Comparison of ENCODE assay signal across 1 cellular context in genomic region chr19:38899447-38900219, GRCh38.
TF ChIP-seq lines count a peak whose summit lies in the region.

A gene with protein sequence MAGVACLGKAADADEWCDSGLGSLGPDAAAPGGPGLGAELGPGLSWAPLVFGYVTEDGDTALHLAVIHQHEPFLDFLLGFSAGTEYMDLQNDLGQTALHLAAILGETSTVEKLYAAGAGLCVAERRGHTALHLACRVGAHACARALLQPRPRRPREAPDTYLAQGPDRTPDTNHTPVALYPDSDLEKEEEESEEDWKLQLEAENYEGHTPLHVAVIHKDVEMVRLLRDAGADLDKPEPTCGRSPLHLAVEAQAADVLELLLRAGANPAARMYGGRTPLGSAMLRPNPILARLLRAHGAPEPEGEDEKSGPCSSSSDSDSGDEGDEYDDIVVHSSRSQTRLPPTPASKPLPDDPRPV (plus strand): TSS chr19:38899969. CDS start chr19:38900033, 64 bp downstream.
SIRT2 (minus strand) TSS chr19:38899618; CDS start chr19:38899521, 97 bp downstream.

TF ChIP-seq in HEK293, 187 proteins besides CTCF, POLR2A, EP300 and RAD21 (continued from another document and continues in another):
- TF ChIP-seq, protein P1, sequence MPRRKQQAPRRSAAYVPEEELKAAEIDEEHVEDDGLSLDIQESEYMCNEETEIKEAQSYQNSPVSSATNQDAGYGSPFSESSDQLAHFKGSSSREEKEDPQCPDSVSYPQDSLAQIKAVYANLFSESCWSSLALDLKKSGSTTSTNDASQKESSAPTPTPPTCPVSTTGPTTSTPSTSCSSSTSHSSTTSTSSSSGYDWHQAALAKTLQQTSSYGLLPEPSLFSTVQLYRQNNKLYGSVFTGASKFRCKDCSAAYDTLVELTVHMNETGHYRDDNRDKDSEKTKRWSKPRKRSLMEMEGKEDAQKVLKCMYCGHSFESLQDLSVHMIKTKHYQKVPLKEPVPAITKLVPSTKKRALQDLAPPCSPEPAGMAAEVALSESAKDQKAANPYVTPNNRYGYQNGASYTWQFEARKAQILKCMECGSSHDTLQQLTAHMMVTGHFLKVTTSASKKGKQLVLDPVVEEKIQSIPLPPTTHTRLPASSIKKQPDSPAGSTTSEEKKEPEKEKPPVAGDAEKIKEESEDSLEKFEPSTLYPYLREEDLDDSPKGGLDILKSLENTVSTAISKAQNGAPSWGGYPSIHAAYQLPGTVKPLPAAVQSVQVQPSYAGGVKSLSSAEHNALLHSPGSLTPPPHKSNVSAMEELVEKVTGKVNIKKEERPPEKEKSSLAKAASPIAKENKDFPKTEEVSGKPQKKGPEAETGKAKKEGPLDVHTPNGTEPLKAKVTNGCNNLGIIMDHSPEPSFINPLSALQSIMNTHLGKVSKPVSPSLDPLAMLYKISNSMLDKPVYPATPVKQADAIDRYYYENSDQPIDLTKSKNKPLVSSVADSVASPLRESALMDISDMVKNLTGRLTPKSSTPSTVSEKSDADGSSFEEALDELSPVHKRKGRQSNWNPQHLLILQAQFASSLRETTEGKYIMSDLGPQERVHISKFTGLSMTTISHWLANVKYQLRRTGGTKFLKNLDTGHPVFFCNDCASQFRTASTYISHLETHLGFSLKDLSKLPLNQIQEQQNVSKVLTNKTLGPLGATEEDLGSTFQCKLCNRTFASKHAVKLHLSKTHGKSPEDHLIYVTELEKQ (tag by site-specific recombination; IDR thresholded peaks at IDR 0.05; ENCODE audit: borderline replicate concordance), result peak; percentile 93
- no peak for TF ChIP-seq ZNF174 (tag by site-specific recombination; IDR thresholded peaks at IDR 0.05)
- TF ChIP-seq GLIS1 (tag by site-specific recombination; IDR thresholded peaks at IDR 0.05), result peak; percentile 99
- peak; percentile 50; the same call in 1 of the 2 replicates for TF ChIP-seq FEZF1 (tag by site-specific recombination; IDR thresholded peaks at IDR 0.05)
- peak; percentile 95 for TF ChIP-seq ZBTB7A (tag by site-specific recombination; IDR thresholded peaks at IDR 0.05; ENCODE audit: low read depth)
- TF ChIP-seq ZNF214 (tag by site-specific recombination; IDR thresholded peaks at IDR 0.05; ENCODE audit: borderline replicate concordance), result no peak
- no peak for TF ChIP-seq ZNF140 (tag by site-specific recombination; IDR thresholded peaks at IDR 0.05)
- TF ChIP-seq, protein P2, sequence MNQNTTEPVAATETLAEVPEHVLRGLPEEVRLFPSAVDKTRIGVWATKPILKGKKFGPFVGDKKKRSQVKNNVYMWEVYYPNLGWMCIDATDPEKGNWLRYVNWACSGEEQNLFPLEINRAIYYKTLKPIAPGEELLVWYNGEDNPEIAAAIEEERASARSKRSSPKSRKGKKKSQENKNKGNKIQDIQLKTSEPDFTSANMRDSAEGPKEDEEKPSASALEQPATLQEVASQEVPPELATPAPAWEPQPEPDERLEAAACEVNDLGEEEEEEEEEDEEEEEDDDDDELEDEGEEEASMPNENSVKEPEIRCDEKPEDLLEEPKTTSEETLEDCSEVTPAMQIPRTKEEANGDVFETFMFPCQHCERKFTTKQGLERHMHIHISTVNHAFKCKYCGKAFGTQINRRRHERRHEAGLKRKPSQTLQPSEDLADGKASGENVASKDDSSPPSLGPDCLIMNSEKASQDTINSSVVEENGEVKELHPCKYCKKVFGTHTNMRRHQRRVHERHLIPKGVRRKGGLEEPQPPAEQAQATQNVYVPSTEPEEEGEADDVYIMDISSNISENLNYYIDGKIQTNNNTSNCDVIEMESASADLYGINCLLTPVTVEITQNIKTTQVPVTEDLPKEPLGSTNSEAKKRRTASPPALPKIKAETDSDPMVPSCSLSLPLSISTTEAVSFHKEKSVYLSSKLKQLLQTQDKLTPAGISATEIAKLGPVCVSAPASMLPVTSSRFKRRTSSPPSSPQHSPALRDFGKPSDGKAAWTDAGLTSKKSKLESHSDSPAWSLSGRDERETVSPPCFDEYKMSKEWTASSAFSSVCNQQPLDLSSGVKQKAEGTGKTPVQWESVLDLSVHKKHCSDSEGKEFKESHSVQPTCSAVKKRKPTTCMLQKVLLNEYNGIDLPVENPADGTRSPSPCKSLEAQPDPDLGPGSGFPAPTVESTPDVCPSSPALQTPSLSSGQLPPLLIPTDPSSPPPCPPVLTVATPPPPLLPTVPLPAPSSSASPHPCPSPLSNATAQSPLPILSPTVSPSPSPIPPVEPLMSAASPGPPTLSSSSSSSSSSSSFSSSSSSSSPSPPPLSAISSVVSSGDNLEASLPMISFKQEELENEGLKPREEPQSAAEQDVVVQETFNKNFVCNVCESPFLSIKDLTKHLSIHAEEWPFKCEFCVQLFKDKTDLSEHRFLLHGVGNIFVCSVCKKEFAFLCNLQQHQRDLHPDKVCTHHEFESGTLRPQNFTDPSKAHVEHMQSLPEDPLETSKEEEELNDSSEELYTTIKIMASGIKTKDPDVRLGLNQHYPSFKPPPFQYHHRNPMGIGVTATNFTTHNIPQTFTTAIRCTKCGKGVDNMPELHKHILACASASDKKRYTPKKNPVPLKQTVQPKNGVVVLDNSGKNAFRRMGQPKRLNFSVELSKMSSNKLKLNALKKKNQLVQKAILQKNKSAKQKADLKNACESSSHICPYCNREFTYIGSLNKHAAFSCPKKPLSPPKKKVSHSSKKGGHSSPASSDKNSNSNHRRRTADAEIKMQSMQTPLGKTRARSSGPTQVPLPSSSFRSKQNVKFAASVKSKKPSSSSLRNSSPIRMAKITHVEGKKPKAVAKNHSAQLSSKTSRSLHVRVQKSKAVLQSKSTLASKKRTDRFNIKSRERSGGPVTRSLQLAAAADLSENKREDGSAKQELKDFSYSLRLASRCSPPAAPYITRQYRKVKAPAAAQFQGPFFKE (tag by site-specific recombination; IDR thresholded peaks at IDR 0.05; ENCODE audit: borderline replicate concordance), result no peak
- TF ChIP-seq ZNF555 (tag by site-specific recombination; conservative IDR thresholded peaks at IDR 0.05), result no peak
- no peak for TF ChIP-seq ZNF654 (tag by site-specific recombination; IDR thresholded peaks at IDR 0.05; ENCODE audit: low read depth)
- TF ChIP-seq GLIS2 (tag by site-specific recombination; IDR thresholded peaks at IDR 0.05), result peak; percentile 100
- TF ChIP-seq ZNF132 (tag by site-specific recombination; IDR thresholded peaks at IDR 0.05; ENCODE audit: borderline replicate concordance), result no peak
- TF ChIP-seq ZNF530 (tag by site-specific recombination; IDR thresholded peaks at IDR 0.05; ENCODE audit: low read depth), result no peak
- TF ChIP-seq ZNF394 (tag by site-specific recombination; IDR thresholded peaks at IDR 0.05; ENCODE audit: borderline replicate concordance), result peak; percentile 66
- TF ChIP-seq, protein P3, sequence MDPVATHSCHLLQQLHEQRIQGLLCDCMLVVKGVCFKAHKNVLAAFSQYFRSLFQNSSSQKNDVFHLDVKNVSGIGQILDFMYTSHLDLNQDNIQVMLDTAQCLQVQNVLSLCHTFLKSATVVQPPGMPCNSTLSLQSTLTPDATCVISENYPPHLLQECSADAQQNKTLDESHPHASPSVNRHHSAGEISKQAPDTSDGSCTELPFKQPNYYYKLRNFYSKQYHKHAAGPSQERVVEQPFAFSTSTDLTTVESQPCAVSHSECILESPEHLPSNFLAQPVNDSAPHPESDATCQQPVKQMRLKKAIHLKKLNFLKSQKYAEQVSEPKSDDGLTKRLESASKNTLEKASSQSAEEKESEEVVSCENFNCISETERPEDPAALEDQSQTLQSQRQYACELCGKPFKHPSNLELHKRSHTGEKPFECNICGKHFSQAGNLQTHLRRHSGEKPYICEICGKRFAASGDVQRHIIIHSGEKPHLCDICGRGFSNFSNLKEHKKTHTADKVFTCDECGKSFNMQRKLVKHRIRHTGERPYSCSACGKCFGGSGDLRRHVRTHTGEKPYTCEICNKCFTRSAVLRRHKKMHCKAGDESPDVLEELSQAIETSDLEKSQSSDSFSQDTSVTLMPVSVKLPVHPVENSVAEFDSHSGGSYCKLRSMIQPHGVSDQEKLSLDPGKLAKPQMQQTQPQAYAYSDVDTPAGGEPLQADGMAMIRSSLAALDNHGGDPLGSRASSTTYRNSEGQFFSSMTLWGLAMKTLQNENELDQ (tag by site-specific recombination; IDR thresholded peaks at IDR 0.05; ENCODE audit: low read depth), result no peak
- no peak for TF ChIP-seq ZFP41 (tag by site-specific recombination; IDR thresholded peaks at IDR 0.05; ENCODE audit: borderline replicate concordance)
- peak; percentile 71; the same call in 1 of the 2 replicates for TF ChIP-seq ZNF580 (tag by site-specific recombination; IDR thresholded peaks at IDR 0.05)
- TF ChIP-seq ZBTB21 (tag by site-specific recombination; IDR thresholded peaks at IDR 0.05), result peak; percentile 99
- TF ChIP-seq ZBTB17 (tag by site-specific recombination; IDR thresholded peaks at IDR 0.05), result peak; percentile 99
- TF ChIP-seq HOXD13 (CRISPR knock-in tag; IDR thresholded peaks at IDR 0.05; ENCODE audit: borderline replicate concordance), result peak; percentile 65; the same call in 1 of the 2 replicates
- no peak for TF ChIP-seq ZNF785 (tag by site-specific recombination; IDR thresholded peaks at IDR 0.05)
- peak; percentile 100 for TF ChIP-seq SP2 (tag by site-specific recombination; IDR thresholded peaks at IDR 0.05)
- no peak for TF ChIP-seq ZNF157 (tag by site-specific recombination; IDR thresholded peaks at IDR 0.05)
- TF ChIP-seq ZBTB10 (tag by site-specific recombination; IDR thresholded peaks at IDR 0.05), result peak; percentile 100
- peak; percentile 66 for TF ChIP-seq ZSCAN5A (tag by site-specific recombination; IDR thresholded peaks at IDR 0.05)
- TF ChIP-seq ZNF202 (tag by site-specific recombination; IDR thresholded peaks at IDR 0.05; ENCODE audit: borderline replicate concordance), result no peak
- no peak; the same call in none of the 2 replicates for TF ChIP-seq WT1 (tag by site-specific recombination; IDR thresholded peaks at IDR 0.05)
- peak; percentile 87 for TF ChIP-seq ZFP69B (tag by site-specific recombination; IDR thresholded peaks at IDR 0.05)
- no peak for TF ChIP-seq ZNF311 (tag by site-specific recombination; IDR thresholded peaks at IDR 0.05; ENCODE audit: borderline replicate concordance)
- peak; percentile 62; the same call in 1 of the 2 replicates for TF ChIP-seq ZSCAN16 (tag by site-specific recombination; IDR thresholded peaks at IDR 0.05)
- TF ChIP-seq ZNF239 (tag by site-specific recombination; IDR thresholded peaks at IDR 0.05), result no peak
- TF ChIP-seq, protein P4, sequence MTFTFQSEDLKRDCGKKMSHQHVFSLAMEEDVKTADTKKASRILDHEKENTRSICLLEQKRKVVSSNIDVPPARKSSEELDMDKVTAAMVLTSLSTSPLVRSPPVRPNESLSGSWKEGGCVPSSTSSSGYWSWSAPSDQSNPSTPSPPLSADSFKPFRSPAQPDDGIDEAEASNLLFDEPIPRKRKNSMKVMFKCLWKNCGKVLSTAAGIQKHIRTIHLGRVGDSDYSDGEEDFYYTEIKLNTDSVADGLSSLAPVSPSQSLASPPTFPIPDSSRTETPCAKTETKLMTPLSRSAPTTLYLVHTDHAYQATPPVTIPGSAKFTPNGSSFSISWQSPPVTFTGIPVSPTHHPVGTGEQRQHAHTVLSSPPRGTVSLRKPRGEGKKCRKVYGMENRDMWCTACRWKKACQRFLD (tag by site-specific recombination; IDR thresholded peaks at IDR 0.05), result no peak; the same call in 1 of the 2 replicates
- TF ChIP-seq ZNF302 (tag by site-specific recombination; IDR thresholded peaks at IDR 0.05; ENCODE audit: low read depth), result no peak
- peak; percentile 99 for TF ChIP-seq IKZF3 (tag by site-specific recombination; IDR thresholded peaks at IDR 0.05)
- TF ChIP-seq, protein P5, sequence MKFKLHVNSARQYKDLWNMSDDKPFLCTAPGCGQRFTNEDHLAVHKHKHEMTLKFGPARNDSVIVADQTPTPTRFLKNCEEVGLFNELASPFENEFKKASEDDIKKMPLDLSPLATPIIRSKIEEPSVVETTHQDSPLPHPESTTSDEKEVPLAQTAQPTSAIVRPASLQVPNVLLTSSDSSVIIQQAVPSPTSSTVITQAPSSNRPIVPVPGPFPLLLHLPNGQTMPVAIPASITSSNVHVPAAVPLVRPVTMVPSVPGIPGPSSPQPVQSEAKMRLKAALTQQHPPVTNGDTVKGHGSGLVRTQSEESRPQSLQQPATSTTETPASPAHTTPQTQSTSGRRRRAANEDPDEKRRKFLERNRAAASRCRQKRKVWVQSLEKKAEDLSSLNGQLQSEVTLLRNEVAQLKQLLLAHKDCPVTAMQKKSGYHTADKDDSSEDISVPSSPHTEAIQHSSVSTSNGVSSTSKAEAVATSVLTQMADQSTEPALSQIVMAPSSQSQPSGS (tag by site-specific recombination; IDR thresholded peaks at IDR 0.05; ENCODE audit: low read depth), result peak; percentile 83
- TF ChIP-seq ZNF449 (tag by site-specific recombination; IDR thresholded peaks at IDR 0.05), result peak; percentile 99
